Comparison of ENCODE assay signal across 18 cellular contexts in the genomic region with DNA sequence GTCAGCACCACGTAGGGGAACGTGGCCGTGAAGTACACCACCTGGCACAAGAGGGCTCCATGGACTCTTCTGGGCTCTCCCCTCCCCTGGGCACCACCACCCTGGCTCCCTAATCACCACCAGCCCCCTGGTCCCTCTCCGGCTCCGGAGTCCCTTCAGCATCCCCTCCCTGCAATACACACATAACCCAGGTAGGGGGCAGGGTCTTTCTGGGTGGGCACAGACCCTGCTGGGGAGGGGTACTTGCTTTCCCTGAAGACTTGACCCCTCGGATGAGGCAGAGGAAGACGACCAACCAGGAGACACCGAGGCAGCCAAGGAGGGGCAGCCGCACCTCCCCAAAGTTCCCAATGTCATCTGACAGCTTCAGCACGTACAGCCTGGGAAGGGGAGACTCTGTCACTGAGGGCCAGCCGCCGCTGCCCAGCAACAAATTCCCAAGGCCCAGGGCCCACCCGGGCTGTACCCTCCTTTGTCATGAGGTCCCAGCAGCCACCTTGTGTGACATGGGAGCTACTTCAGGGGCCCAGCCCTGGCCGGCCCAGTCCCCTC. TPM values are rescaled to one million over a fixed set of nuclear protein-coding genes. Genes with fewer than 3 reads are reported as not detected.
DNase-seq lines count a peak whose midpoint lies in the region; TF ChIP-seq lines count a peak whose summit lies in the region.
"Had no signal": no experiment of that assay in that cellular context is flagged by ENCODE, and none has a peak within 500 bp of the region (broad histone marks: within the 10 kb centered on the region; RNA-seq: fewer than 3 reads in every experiment).

No MANE protein-coding gene starts in this region.

- H3K27me3 ChIP-seq in endodermal cell (ENCODE audit: control insufficient read depth, insufficient read depth, low read length, poor library complexity, severe bottlenecking) (no peaks in the 10 kb centered on the region), neuronal stem cell (ENCODE audit: control insufficient read depth in 3 of 3, insufficient read depth in 3 of 3, low read depth in 1 of 3, low read length in 3 of 3) (no peaks in the 10 kb centered on the region)
- H3K27me3 ChIP-seq: stomach had no signal

- no peak overlapping the region for H3K14ac ChIP-seq in neuronal stem cell (ENCODE audit: low read length)

- H3K9me3 Mint-ChIP-seq in Calu3 (ENCODE audit: low read depth, unreplicated experiment) (no peaks in the 10 kb centered on the region), endodermal cell (no peaks in the 10 kb centered on the region)
- H3K9me3 Mint-ChIP-seq: CD4-positive, CD25-positive, alpha-beta regulatory T cell; naive B cell had no signal

- H4K91ac ChIP-seq in neuronal stem cell (ENCODE audit: low read depth, low read length, poor library complexity), result no peak overlapping the region

- no peaks in the 10 kb centered on the region for H3K27me3 Mint-ChIP-seq in Calu3 (ENCODE audit: unreplicated experiment)
- no peaks in the 10 kb centered on the region for H3K27me3 Mint-ChIP-seq in endodermal cell (ENCODE audit: insufficient read depth)
- H3K27me3 Mint-ChIP-seq: CD4-positive, CD25-positive, alpha-beta regulatory T cell had no signal

- TF ChIP-seq CTCF in Calu3 (IDR thresholded peaks at IDR 0.05; ENCODE audit: unreplicated experiment), result peak; percentile 30
- peak; percentile 36 for TF ChIP-seq CTCF in HFF-Myc (IDR thresholded peaks at IDR 0.05; ENCODE audit: low read depth, low read length, missing control alignments)
- TF ChIP-seq CTCF in endodermal cell (conservative IDR thresholded peaks at IDR 0.05), result peak; percentile 72

- H4K8ac ChIP-seq in neuronal stem cell (ENCODE audit: low read depth, low read length), result no peak overlapping the region

- H2BK15ac ChIP-seq in neuronal stem cell (ENCODE audit: low read length), result no peak overlapping the region

- no peak overlapping the region for H3K27ac Mint-ChIP-seq in Calu3 (ENCODE audit: unreplicated experiment)
- H3K27ac Mint-ChIP-seq in endodermal cell, result no peak overlapping the region
- H3K27ac Mint-ChIP-seq: CD4-positive, CD25-positive, alpha-beta regulatory T cell had no signal

- intact Hi-C loops in Calu3 (cut with micrococcal nuclease; ENCODE audit: unreplicated experiment), result no loop called here

- no peaks in the 10 kb centered on the region for H3K36me3 ChIP-seq in endodermal cell (ENCODE audit: control insufficient read depth, insufficient read depth, low read length)
- H3K36me3 ChIP-seq in neuronal stem cell (replicated peaks in 1 of 2; ENCODE audit: control insufficient read depth in 2 of 2, insufficient read depth in 2 of 2, low read length in 2 of 2), result peaks cover 0 to 32% of the 10 kb centered on the region in 2 donors
- H3K36me3 ChIP-seq: left ventricle myocardium inferior had no signal

- H3K4me1 Mint-ChIP-seq in Calu3 (ENCODE audit: low read depth, unreplicated experiment), result no peaks in the 10 kb centered on the region
- H3K4me1 Mint-ChIP-seq in endodermal cell, result peaks cover 36% of the 10 kb centered on the region
- H3K4me1 Mint-ChIP-seq: CD4-positive, CD25-positive, alpha-beta regulatory T cell had no signal

- H3K9me3 ChIP-seq in endodermal cell (ENCODE audit: control insufficient read depth, low read length), result no peaks in the 10 kb centered on the region
- no peaks in the 10 kb centered on the region for H3K9me3 ChIP-seq in neuronal stem cell (replicated peaks in 1 of 2; ENCODE audit: control insufficient read depth in 2 of 2, insufficient read depth in 1 of 2, low read depth in 1 of 2, low read length in 2 of 2)
- H3K9me3 ChIP-seq: HAP-1, left ventricle myocardium inferior, stomach had no signal

- no peaks in the 10 kb centered on the region for H3K79me1 ChIP-seq in neuronal stem cell (ENCODE audit: low read depth, low read length)

- peak overlapping the region; percentile 16 for H3K18ac ChIP-seq in neuronal stem cell (ENCODE audit: low read length)

- DNase-seq in Calu3 (no peak), HFF-Myc (ENCODE audit: extremely low read depth, low read depth) (no peak), endodermal cell (peak; percentile 71), neuronal stem cell (ENCODE audit: low spot score) (no peak), NCI-H1105 treated with DMSO at 0.1 percent for 48 hours (lab: John Stamatoyannopoulos, UW) (no peak), RKO (ENCODE audit: low spot score) (no peak)
- DNase-seq in activated CD4-positive, alpha-beta T cell treated with anti-CD3 and anti-CD28 coated beads, Interleukin-2, amount 50 U/mL, for 1 hour, result no peak
- DNase-seq: activated naive CD4-positive, alpha-beta T cell treated with Interleukin-2 at 50 U/mL for 16 hours; CD4-positive, CD25-positive, alpha-beta regulatory T cell; EL; KBM-7; left ventricle myocardium inferior; naive B cell; NCI-H2171 treated with DMSO at 0.1 percent for 48 hours; NK-92 treated with Interleukin-12 subunit alpha and Interleukin-12 subunit beta, amount 100 ng/mL, for 24 hours; stomach; T-helper 2 cell had no signal

- CTCF ChIA-PET in Calu3 (lab: Charles Lee), result interaction anchor here (0.8 kb wide), 1 partner anchor 46 kb away, joined by 3 read pairs; no protein-coding TSS in a partner anchor

- no peak overlapping the region for H2BK120ac ChIP-seq in neuronal stem cell (ENCODE audit: low read depth, low read length)

- no peak overlapping the region for H2BK5ac ChIP-seq in neuronal stem cell (ENCODE audit: low read length)

- 92 to 95% methylated on average over 8 to 14 of the region's 14 CpGs for WGBS in endodermal cell (ENCODE audit: insufficient coverage in 1 of 2, insufficient read length in 1 of 2), 2 experiments
- no CpG with 5 or more reads among the region's 14 CpGs for WGBS in neuronal stem cell (ENCODE audit: extremely low coverage in 2 of 2, insufficient read length in 2 of 2, insufficient replicate concordance in 1 of 2), 2 donors

- no peak overlapping the region for H2AFZ ChIP-seq in neuronal stem cell (ENCODE audit: low read length)

- no peak overlapping the region for H2AK5ac ChIP-seq in neuronal stem cell (ENCODE audit: low read depth, low read length)

- no TSS peak for BruUV-seq in Calu3 (replicated peaks; lab: Mats Ljungman, UMichigan)

- peaks cover 26% of the 10 kb centered on the region for H3K36me3 Mint-ChIP-seq in Calu3 (ENCODE audit: insufficient read depth, unreplicated experiment)
- H3K36me3 Mint-ChIP-seq in endodermal cell (ENCODE audit: low read depth), result peaks cover 14% of the 10 kb centered on the region
- H3K36me3 Mint-ChIP-seq: CD4-positive, CD25-positive, alpha-beta regulatory T cell; naive B cell had no signal

- H3K4me3 ChIP-seq in HFF-Myc (replicated peaks; ENCODE audit: low read depth, low read length) (no peak overlapping the region), endodermal cell (ENCODE audit: low read length) (no peak overlapping the region), neuronal stem cell (ENCODE audit: low read length in 2 of 2) (no peak overlapping the region)
- H3K4me3 ChIP-seq: HAP-1, left ventricle myocardium inferior, stomach had no signal

- no peak overlapping the region for H3K4me3 Mint-ChIP-seq in Calu3 (ENCODE audit: low read depth, unreplicated experiment)
- no peak overlapping the region for H3K4me3 Mint-ChIP-seq in endodermal cell
- H3K4me3 Mint-ChIP-seq: CD4-positive, CD25-positive, alpha-beta regulatory T cell; naive B cell had no signal

- H3K4ac ChIP-seq in neuronal stem cell (ENCODE audit: low read length), result no peak overlapping the region

- peaks cover 25% of the 10 kb centered on the region for H3K4me1 ChIP-seq in endodermal cell (ENCODE audit: control insufficient read depth, insufficient read depth, low read length)
- H3K4me1 ChIP-seq in neuronal stem cell (ENCODE audit: control insufficient read depth in 2 of 2, insufficient read depth in 1 of 2, low read depth in 1 of 2, low read length in 2 of 2), result peaks cover 0 to under 1% of the 10 kb centered on the region in 2 donors
- H3K4me1 ChIP-seq: HAP-1, left ventricle myocardium inferior had no signal

- H3K4me2 ChIP-seq in neuronal stem cell (ENCODE audit: insufficient read depth, low read length, poor library complexity, severe bottlenecking), result no peak overlapping the region

- no peak overlapping the region for H3K27ac ChIP-seq in endodermal cell (ENCODE audit: low read depth, low read length)
- H3K27ac ChIP-seq in neuronal stem cell (replicated peaks; ENCODE audit: low read length), result no peak overlapping the region
- H3K27ac ChIP-seq: left ventricle myocardium inferior, stomach had no signal

- no peak overlapping the region for H2BK12ac ChIP-seq in neuronal stem cell (ENCODE audit: low read length)

- H3K9ac ChIP-seq in endodermal cell (ENCODE audit: extremely low read depth, low read length, poor library complexity, severe bottlenecking) (no peak overlapping the region), neuronal stem cell (ENCODE audit: low read depth, low read length, poor library complexity) (no peak overlapping the region)

- H3K23ac ChIP-seq in neuronal stem cell (ENCODE audit: low read depth, low read length, poor library complexity), result peak overlapping the region; percentile 62

RNA-seq across cellular contexts. Expression of gene CCDC24, which starts 11.3 kb away (rescaled TPM):
- total RNA-seq in Calu3 (2022) (19.7 and 20.2 TPM in 2 replicates), endodermal cell (10 to 100 TPM; 26.6 to 31.1 TPM)
- polyA plus RNA-seq in endodermal cell (2013, experiment 1 of 2), result 13.3 TPM
- polyA plus RNA-seq in endodermal cell (2013, experiment 2 of 2), result 11.1 TPM
- polyA plus RNA-seq in neuronal stem cell (2013, experiment 1 of 2), result 5.3 TPM
- 5.5 TPM for polyA plus RNA-seq in neuronal stem cell (2013, experiment 2 of 2)

RNA-seq across cellular contexts. Expression of gene B4GALT2, which starts 23.7 kb away (rescaled TPM):
- 47.1 and 50.9 TPM in 2 replicates for total RNA-seq in Calu3 (2022)
- 10 to 100 TPM; 62.7 to 72.7 TPM for total RNA-seq in endodermal cell
- polyA plus RNA-seq in endodermal cell (2013, experiment 1 of 2), result 89.1 TPM
- 82.9 TPM for polyA plus RNA-seq in endodermal cell (2013, experiment 2 of 2)
- 64.3 TPM for polyA plus RNA-seq in neuronal stem cell (2013, experiment 1 of 2)
- polyA plus RNA-seq in neuronal stem cell (2013, experiment 2 of 2), result 60.7 TPM

RNA-seq across cellular contexts. Expression of gene ATP6V0B, which starts 27.9 kb away (rescaled TPM):
- 141 and 155 TPM in 2 replicates for total RNA-seq in Calu3 (2022)
- total RNA-seq in endodermal cell, result 100 to 1,000 TPM; 108 to 116 TPM
- 120 TPM for polyA plus RNA-seq in endodermal cell (2013, experiment 1 of 2)
- polyA plus RNA-seq in endodermal cell (2013, experiment 2 of 2), result 111 TPM
- 44.2 TPM for polyA plus RNA-seq in neuronal stem cell (2013, experiment 1 of 2)
- polyA plus RNA-seq in neuronal stem cell (2013, experiment 2 of 2), result 41.9 TPM

RNA-seq across cellular contexts. Expression of gene SLC6A9, which starts 28.6 kb away (rescaled TPM):
- total RNA-seq in Calu3 (2022) (18.2 and 19.5 TPM in 2 replicates), endodermal cell (10 to 100 TPM in 1 of 2 donors, 1 to 10 TPM in 1; 5.7 to 11.4 TPM)
- polyA plus RNA-seq in endodermal cell (2013, experiment 1 of 2), result 24.7 TPM
- polyA plus RNA-seq in endodermal cell (2013, experiment 2 of 2), result 15.9 TPM
- 10.8 TPM for polyA plus RNA-seq in neuronal stem cell (2013, experiment 1 of 2)
- polyA plus RNA-seq in neuronal stem cell (2013, experiment 2 of 2), result 10.8 TPM

RNA-seq across cellular contexts. Expression of gene DPH2, which starts 32.9 kb away (rescaled TPM):
- total RNA-seq in Calu3 (2022) (41.2 and 43.3 TPM in 2 replicates), endodermal cell (10 to 100 TPM; 28.5 to 31.3 TPM)
- 26.1 TPM for polyA plus RNA-seq in endodermal cell (2013, experiment 1 of 2)
- polyA plus RNA-seq in endodermal cell (2013, experiment 2 of 2), result 19.5 TPM
- 11.1 TPM for polyA plus RNA-seq in neuronal stem cell (2013, experiment 1 of 2)
- polyA plus RNA-seq in neuronal stem cell (2013, experiment 2 of 2), result 11.6 TPM
